Comparison of ENCODE assay signal across 1 cellular context in the genomic region with DNA sequence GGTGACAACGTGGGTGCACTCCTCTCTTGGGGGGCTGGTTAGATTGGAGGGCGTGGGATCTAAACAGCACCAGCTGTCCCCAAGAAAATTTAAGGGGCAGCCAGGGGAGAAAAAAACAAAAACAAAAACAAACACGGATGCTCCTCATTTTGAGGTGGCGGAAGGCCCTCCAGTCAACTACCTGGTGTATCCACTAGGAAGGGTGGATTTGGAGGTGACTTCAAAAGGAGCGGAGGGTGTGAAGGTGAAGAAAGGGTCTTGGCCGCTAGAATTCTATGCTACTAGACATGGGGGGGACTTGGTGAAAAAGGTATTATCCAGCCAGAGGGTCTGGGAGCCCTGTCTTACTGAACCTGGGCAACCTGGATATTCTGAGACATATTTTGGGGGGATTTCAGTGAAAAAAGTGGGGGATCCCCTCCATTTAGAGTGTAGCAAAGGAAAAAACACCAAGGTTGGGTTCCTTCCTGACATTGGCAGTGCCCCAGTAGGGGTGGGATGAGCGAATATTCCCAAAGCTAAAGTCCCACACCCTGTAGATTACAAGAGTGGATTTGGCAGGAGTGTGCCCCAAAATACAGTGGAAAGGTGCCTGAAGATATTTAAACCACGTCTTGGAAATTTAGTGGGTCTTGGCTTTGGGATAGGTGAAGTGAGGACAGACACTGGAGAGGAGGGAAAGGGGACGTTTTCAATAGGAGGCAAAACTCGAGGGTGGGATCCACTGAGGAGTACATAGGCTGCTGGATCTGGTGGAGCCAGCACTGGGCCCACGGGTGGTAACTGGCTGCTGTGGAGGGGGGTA.
TF ChIP-seq lines count a peak whose summit lies in the region.

No MANE protein-coding gene starts in this region.

TF ChIP-seq in GM12878, 131 proteins besides CTCF, POLR2A, EP300 and RAD21:
- no peak for TF ChIP-seq ZNF24 (IDR thresholded peaks at IDR 0.05)
- TF ChIP-seq TCF7 (IDR thresholded peaks at IDR 0.05; ENCODE audit: borderline replicate concordance), result no peak
- TF ChIP-seq CREB1 (IDR thresholded peaks at IDR 0.05; ENCODE audit: low read depth), result peak; percentile 9; the same call in 1 of the 2 replicates
- TF ChIP-seq, protein P1, sequence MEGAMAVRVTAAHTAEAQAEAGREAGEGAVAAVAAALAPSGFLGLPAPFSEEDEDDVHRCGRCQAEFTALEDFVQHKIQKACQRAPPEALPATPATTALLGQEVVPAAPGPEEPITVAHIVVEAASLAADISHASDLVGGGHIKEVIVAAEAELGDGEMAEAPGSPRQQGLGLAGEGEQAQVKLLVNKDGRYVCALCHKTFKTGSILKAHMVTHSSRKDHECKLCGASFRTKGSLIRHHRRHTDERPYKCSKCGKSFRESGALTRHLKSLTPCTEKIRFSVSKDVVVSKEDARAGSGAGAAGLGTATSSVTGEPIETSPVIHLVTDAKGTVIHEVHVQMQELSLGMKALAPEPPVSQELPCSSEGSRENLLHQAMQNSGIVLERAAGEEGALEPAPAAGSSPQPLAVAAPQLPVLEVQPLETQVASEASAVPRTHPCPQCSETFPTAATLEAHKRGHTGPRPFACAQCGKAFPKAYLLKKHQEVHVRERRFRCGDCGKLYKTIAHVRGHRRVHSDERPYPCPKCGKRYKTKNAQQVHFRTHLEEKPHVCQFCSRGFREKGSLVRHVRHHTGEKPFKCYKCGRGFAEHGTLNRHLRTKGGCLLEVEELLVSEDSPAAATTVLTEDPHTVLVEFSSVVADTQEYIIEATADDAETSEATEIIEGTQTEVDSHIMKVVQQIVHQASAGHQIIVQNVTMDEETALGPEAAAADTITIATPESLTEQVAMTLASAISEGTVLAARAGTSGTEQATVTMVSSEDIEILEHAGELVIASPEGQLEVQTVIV (IDR thresholded peaks at IDR 0.05; ENCODE audit: borderline replicate concordance, partially characterized antibody), result no peak
- TF ChIP-seq FOXK2 (IDR thresholded peaks at IDR 0.05), result no peak
- TF ChIP-seq, protein P2, sequence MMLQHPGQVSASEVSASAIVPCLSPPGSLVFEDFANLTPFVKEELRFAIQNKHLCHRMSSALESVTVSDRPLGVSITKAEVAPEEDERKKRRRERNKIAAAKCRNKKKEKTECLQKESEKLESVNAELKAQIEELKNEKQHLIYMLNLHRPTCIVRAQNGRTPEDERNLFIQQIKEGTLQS (IDR thresholded peaks at IDR 0.05; ENCODE audit: borderline replicate concordance, extremely low read depth, low read depth, low read length), result no peak
- no peak for TF ChIP-seq CHD1 (IDR thresholded peaks at IDR 0.05; ENCODE audit: low read depth, low read length)
